ENCODE assay signal across 8 cellular contexts in the genomic region with DNA sequence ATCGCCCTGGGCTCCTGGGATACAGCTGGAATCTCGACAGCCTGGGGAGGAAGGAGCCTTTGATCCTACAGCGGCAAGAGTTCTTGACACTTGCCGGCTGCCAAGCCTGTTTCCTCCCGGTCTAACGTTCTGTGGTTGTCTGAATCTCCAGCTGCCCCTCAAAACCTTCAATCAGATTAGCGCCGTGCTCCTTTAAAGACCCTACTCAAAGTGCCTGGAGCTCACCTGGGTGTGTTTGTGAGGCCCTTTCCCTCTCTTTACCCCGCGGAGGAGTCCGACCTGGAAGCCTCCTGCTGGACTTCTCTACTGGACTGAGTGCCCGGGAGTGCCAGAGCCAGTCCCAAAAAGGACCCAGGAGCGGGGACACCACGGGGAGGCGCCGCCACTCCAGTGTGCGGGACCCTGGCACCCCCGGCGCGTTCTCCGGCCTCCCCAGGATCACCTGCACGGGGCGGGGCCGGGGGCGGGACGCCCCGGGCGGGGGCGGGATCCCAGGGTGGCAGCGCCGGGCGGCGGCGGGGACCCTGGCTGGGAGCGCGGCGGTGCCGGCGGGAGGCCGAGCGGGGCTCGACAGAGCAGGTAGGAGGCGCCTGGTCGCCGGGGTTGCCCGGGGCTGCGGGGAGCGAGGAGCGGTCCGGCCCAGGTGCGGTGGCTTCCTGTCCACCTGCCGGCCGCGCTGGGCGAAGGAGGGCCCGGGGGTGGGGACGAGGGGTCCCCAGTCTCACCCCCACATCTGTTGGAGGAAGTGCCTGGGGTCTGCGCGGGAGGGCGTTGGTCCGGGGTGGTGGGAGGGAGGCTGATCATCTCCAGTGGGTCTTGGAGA. TPM values are rescaled to one million over a fixed set of nuclear protein-coding genes. Genes with fewer than 3 reads are reported as not detected.
DNase-seq lines count a peak whose midpoint lies in the region; ATAC-seq and TF ChIP-seq lines count a peak whose summit lies in the region.

A gene with protein sequence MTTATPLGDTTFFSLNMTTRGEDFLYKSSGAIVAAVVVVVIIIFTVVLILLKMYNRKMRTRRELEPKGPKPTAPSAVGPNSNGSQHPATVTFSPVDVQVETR (plus strand): TSS at position 497 of the 823 bp plus-strand sequence. CDS start 39,344 bp downstream, outside the sequence.

- DNase-seq in CD8-positive, alpha-beta T cell: peak in 6 of 7 experiments; percentile 35 to 65 (median 56)
- DNase-seq in RPMI8226 (peak; percentile 66), body of pancreas (peak; percentile 84 to 93 (median 87)), suprapubic skin (ENCODE audit: low spot score in 2 of 2) (no peak), GM19238 (ENCODE audit: insufficient read length, low spot score) (no peak), NCI-H187 treated with DMSO at 0.1 percent for 48 hours (lab: John Stamatoyannopoulos, UW) (no peak)

- WGBS in body of pancreas, 2 donors: 1 to 9% methylated on average over 6 to 27 of the region's 61 CpGs
- 2% methylated on average over 61 of the region's 61 CpGs for WGBS in liver
- WGBS in suprapubic skin: 2% methylated on average over 8 of the region's 61 CpGs

- peak in 2 of 3 donors; percentile 58 to 60 for TF ChIP-seq POLR2A in body of pancreas (IDR thresholded peaks at IDR 0.05)
- no peak for TF ChIP-seq POLR2A in suprapubic skin (IDR thresholded peaks at IDR 0.05)

- H3K4me3 ChIP-seq in CD8-positive, alpha-beta T cell (ENCODE audit: low read depth, low read length): peak within 1 kb of the TSS; percentile 45
- H3K4me3 ChIP-seq in body of pancreas (peak within 1 kb of the TSS; percentile 25 to 26), liver (ENCODE audit: low read depth in 1 of 3, low read length in 3 of 3) (peak within 1 kb of the TSS; percentile 37 to 55 (median 42)), suprapubic skin (peak within 1 kb of the TSS; percentile 47)

- POLR2A ChIA-PET in CD8-positive, alpha-beta T cell (lab: Charles Lee): interaction anchor here (1.2 kb wide), 1 partner anchor 69 kb away, joined by 3 read pairs; no protein-coding TSS in a partner anchor

- no peaks in the 10 kb centered on the region for H3K9me3 ChIP-seq in CD8-positive, alpha-beta T cell (ENCODE audit: low read length)
- H3K9me3 ChIP-seq in body of pancreas (no peaks in the 10 kb centered on the region), liver (ENCODE audit: control insufficient read depth in 4 of 4, low read length in 3 of 4) (no peaks in the 10 kb centered on the region), suprapubic skin (no peaks in the 10 kb centered on the region)

- H3K4me1 ChIP-seq in CD8-positive, alpha-beta T cell (ENCODE audit: insufficient read depth, low read length): peaks cover 15% of the 10 kb centered on the region
- H3K4me1 ChIP-seq in body of pancreas (peaks cover 64% of the 10 kb centered on the region), liver (ENCODE audit: control insufficient read depth in 4 of 4, insufficient read depth in 4 of 4, low read length in 3 of 4) (peaks cover 5 to 29% (median 18%) of the 10 kb centered on the region in 4 donors), suprapubic skin (peaks cover 12% of the 10 kb centered on the region)

- peak within 1 kb of the TSS; percentile 81 for H3K4me3 Mint-ChIP-seq in CD8-positive, alpha-beta T cell

- no peak for TF ChIP-seq EP300 in suprapubic skin (IDR thresholded peaks at IDR 0.05)

- H3K27me3 Mint-ChIP-seq in CD8-positive, alpha-beta T cell (ENCODE audit: low read depth): peaks cover 19% of the 10 kb centered on the region

- intact Hi-C loops in CD8-positive, alpha-beta T cell (cut with DNase I, micrococcal nuclease): no loop called here
- intact Hi-C loops in body of pancreas (cut with DNase I): loop anchor here (10.0 kb wide), 1 partner anchor 79 kb away; no protein-coding TSS in a partner anchor

- peak within 1 kb of the TSS; percentile 62 for H3K27ac Mint-ChIP-seq in CD8-positive, alpha-beta T cell

- H3K36me3 ChIP-seq in CD8-positive, alpha-beta T cell (ENCODE audit: insufficient read depth, low read length): no peaks in the 10 kb centered on the region
- H3K36me3 ChIP-seq in body of pancreas (replicated peaks in 1 of 2; ENCODE audit: insufficient read depth in 1 of 2, low read depth in 2 of 2): no peaks in the 10 kb centered on the region
- H3K36me3 ChIP-seq in liver (ENCODE audit: control insufficient read depth in 4 of 4, insufficient read depth in 3 of 4, low read depth in 1 of 4, low read length in 3 of 4): no peaks in the 10 kb centered on the region
- no peaks in the 10 kb centered on the region for H3K36me3 ChIP-seq in suprapubic skin

- H3K27ac ChIP-seq in CD8-positive, alpha-beta T cell (ENCODE audit: low read depth, low read length): no peak within 1 kb of the TSS
- H3K27ac ChIP-seq in body of pancreas (peak within 1 kb of the TSS; percentile 81 to 88 (median 83)), liver (ENCODE audit: low read depth in 1 of 2, low read length in 2 of 2) (no peak within 1 kb of the TSS), suprapubic skin (no peak within 1 kb of the TSS)

- peak within 1 kb of the TSS; percentile 44 to 52 for H3K9ac ChIP-seq in liver (ENCODE audit: low read depth in 1 of 2, low read length in 2 of 2)

- peaks cover 3% of the 10 kb centered on the region for H3K27me3 ChIP-seq in CD8-positive, alpha-beta T cell (ENCODE audit: insufficient read depth, low read length)
- H3K27me3 ChIP-seq in body of pancreas: no peaks in the 10 kb centered on the region
- no peaks in the 10 kb centered on the region for H3K27me3 ChIP-seq in liver (ENCODE audit: control insufficient read depth in 4 of 4, insufficient read depth in 4 of 4, low read length in 3 of 4)
- peaks cover 42% of the 10 kb centered on the region for H3K27me3 ChIP-seq in suprapubic skin

- TF ChIP-seq CTCF in CD8-positive, alpha-beta T cell (IDR thresholded peaks at IDR 0.05): no peak
- TF ChIP-seq CTCF in body of pancreas (IDR thresholded peaks at IDR 0.05): peak; percentile 6 to 73 (median 44)
- peak; percentile 13 for TF ChIP-seq CTCF in liver (IDR thresholded peaks at IDR 0.05; ENCODE audit: low read depth, low read length, missing input control)
- TF ChIP-seq CTCF in suprapubic skin (IDR thresholded peaks at IDR 0.05): no peak

- no peaks in the 10 kb centered on the region for H3K36me3 Mint-ChIP-seq in CD8-positive, alpha-beta T cell

- CTCF ChIA-PET in CD8-positive, alpha-beta T cell (lab: Charles Lee): interaction anchor here (1.2 to 1.7 kb wide), 2 partner anchors 23 to 32 kb away, joined by 3 to 5 read pairs; no protein-coding TSS in a partner anchor

- peak; percentile 92 for ATAC-seq in CD8-positive, alpha-beta T cell
- ATAC-seq in body of pancreas (peak; percentile 82), GM21528 (IDR thresholded peaks at IDR 0.05; ENCODE audit: low FRiP score, unreplicated experiment) (no peak)

- H3K4me1 Mint-ChIP-seq in CD8-positive, alpha-beta T cell (ENCODE audit: low read depth): peaks cover 20% of the 10 kb centered on the region

- H3K9me3 Mint-ChIP-seq in CD8-positive, alpha-beta T cell: no peaks in the 10 kb centered on the region

- TF ChIP-seq RAD21 in liver (IDR thresholded peaks at IDR 0.05): peak; percentile 44 to 49

TF ChIP-seq in liver, 16 proteins besides CTCF, POLR2A, EP300 and RAD21:
- TF ChIP-seq, protein P1, sequence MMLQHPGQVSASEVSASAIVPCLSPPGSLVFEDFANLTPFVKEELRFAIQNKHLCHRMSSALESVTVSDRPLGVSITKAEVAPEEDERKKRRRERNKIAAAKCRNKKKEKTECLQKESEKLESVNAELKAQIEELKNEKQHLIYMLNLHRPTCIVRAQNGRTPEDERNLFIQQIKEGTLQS (IDR thresholded peaks at IDR 0.05): no peak
- TF ChIP-seq HNF4A (conservative IDR thresholded peaks at IDR 0.05) (peak in 1 of 2 donors; percentile 41), TAF1 (conservative IDR thresholded peaks at IDR 0.05) (peak; percentile 21), HNF4G (IDR thresholded peaks at IDR 0.05) (no peak), GABPA (IDR thresholded peaks at IDR 0.05 in 1 of 2, conservative IDR thresholded peaks at IDR 0.05 in 1 of 2) (no peak), JUND (IDR thresholded peaks at IDR 0.05) (no peak)

RNA-seq across cellular contexts. Expression of the gene that starts here (rescaled TPM):
- under 1 TPM; 0.08 to 0.11 TPM for total RNA-seq in CD8-positive, alpha-beta T cell
- total RNA-seq in body of pancreas (10 to 100 TPM in 1 of 2 donors, 1 to 10 TPM in 1; 9.9 to 12.7 TPM), liver (1 to 10 TPM in 1 of 2 donors, under 1 TPM in 1; 0.67 to 4.8 TPM), suprapubic skin (1 to 10 TPM in 1 of 4 donors, under 1 TPM in 2, not detected in 1; 0.24 to 1.1 (median 0.34) TPM)
- under 1 TPM; 0.31 to 0.56 TPM for polyA plus RNA-seq in liver

Comparison
In these comparisons a context has a peak if more than half of its experiments do, and no peak if none do; other contexts are left out.
1. Peak in DNase-seq, ATAC-seq and H3K4me3 ChIP-seq in CD8-positive, alpha-beta T cell; RNA of the gene not detected or under 1 TPM.
2. DNase-seq: peak in RPMI8226 (single experiment) and body of pancreas (4 of 4); none in suprapubic skin (0 of 2), GM19238 (single experiment) and NCI-H187 treated with DMSO at 0.1 percent for 48 hours (single experiment).
3. H3K27ac ChIP-seq: peak in body of pancreas (4 of 4); none in CD8-positive, alpha-beta T cell (single experiment), liver (0 of 2) and suprapubic skin (single experiment).
4. CTCF ChIP-seq: peak in body of pancreas (7 of 7) and liver (single experiment); none in CD8-positive, alpha-beta T cell (single experiment) and suprapubic skin (0 of 2).
5. POLR2A ChIP-seq: peak in body of pancreas (2 of 3); none in suprapubic skin (0 of 2).
6. Peak in every context shown above with its lines, with median percentiles within 50 percentile points of each other: H3K4me3 ChIP-seq.